Comparison of ENCODE assay signal across 10 cellular contexts in the genomic region with DNA sequence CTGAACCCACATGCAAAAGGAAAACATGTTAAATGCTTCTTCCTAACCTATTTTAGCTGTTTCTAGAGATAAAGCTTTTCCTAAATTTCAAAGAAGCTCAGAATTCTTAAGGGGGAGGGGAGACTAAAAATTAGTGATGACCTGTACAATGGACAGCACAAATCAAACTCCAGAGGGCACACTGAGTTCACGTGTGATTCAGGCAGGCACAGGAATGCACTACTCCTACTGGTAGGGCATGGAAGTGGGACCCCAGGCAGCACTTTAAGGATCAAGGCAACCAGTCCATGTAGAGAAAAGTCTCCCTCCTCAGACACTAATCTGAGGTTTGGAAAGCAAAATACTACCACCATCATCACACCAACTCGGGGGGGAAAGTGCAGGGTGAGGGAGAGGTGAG. TPM values are rescaled to one million over a fixed set of nuclear protein-coding genes. Genes with fewer than 3 reads are reported as not detected.
A peak's percentile ranks its signal among the peaks of the same experiment; 100 is the strongest.
DNase-seq lines count a peak whose midpoint lies in the region; ATAC-seq, FAIRE-seq and TF ChIP-seq lines count a peak whose summit lies in the region.
"Had no signal": no experiment of that assay in that cellular context is flagged by ENCODE, and none has a peak within 500 bp of the region (broad histone marks: within the 10 kb centered on the region; RNA-seq: fewer than 3 reads in every experiment).

No MANE protein-coding gene starts in this region.

- no peak overlapping the region for H3K4me3 ChIP-seq in MM.1S (ENCODE audit: low read length)
- H3K4me3 ChIP-seq in bronchial epithelial cell (ENCODE audit: low read depth, low read length) = no peak overlapping the region
- H3K4me3 ChIP-seq: SK-N-MC had no signal

- FAIRE-seq in bronchial epithelial cell (lab: Jason Lieb, UNC) = peak; percentile 55

- no peak overlapping the region for H3K4me2 ChIP-seq in MM.1S (ENCODE audit: low read depth, low read length)

- H3K36me3 ChIP-seq in MM.1S (replicated peaks; ENCODE audit: insufficient read depth, low read length) (no peaks in the 10 kb centered on the region), bronchial epithelial cell (ENCODE audit: control insufficient read depth, insufficient read depth, low read length) (no peaks in the 10 kb centered on the region)

- H3K9ac ChIP-seq in MM.1S (ENCODE audit: low read length) = no peak overlapping the region

- no peaks in the 10 kb centered on the region for H3K9me3 ChIP-seq in MM.1S (replicated peaks; ENCODE audit: insufficient read depth, low read length)

- DNase-seq in GDM1 (lab: John Stamatoyannopoulos, UW) = peak; percentile 2
- peak; percentile 25 for DNase-seq in MM.1S
- DNase-seq in bronchial epithelial cell (ENCODE audit: low read depth) = peak; percentile 67
- DNase-seq in myocyte (ENCODE audit: low read depth) = peak; percentile 16
- no peak for DNase-seq in activated CD8-positive, alpha-beta memory T cell treated with anti-CD3 and anti-CD28 coated beads, Interleukin-2, amount 50 U/mL, for 48 hours
- DNase-seq in NCI-H2227 treated with DMSO at 0.1 percent for 48 hours (lab: John Stamatoyannopoulos, UW) = no peak

- peaks cover 6% of the 10 kb centered on the region; the same call in 1 of the 2 replicates for H3K4me1 ChIP-seq in MM.1S (ENCODE audit: low read length)

- H3K79me2 ChIP-seq in MM.1S (ENCODE audit: low read length) = no peaks in the 10 kb centered on the region

- TF ChIP-seq CTCF in MM.1S (IDR thresholded peaks at IDR 0.05; ENCODE audit: low read length) (peak; percentile 42), bronchial epithelial cell (IDR thresholded peaks at IDR 0.05; ENCODE audit: insufficient read depth, low read length, severe bottlenecking) (peak; percentile 72)

- no peak overlapping the region for H3K27ac ChIP-seq in MM.1S (ENCODE audit: low read length)
- H3K27ac ChIP-seq: SK-N-MC had no signal

- H3K9me2 ChIP-seq in MM.1S (replicated peaks; ENCODE audit: insufficient read depth, low read length) = no peaks in the 10 kb centered on the region

- ATAC-seq in GM18870 (IDR thresholded peaks at IDR 0.05; ENCODE audit: unreplicated experiment) = no peak
- no peak for ATAC-seq in GM18873 (IDR thresholded peaks at IDR 0.05; ENCODE audit: low FRiP score, unreplicated experiment)

- no peak overlapping the region for H2AFZ ChIP-seq in MM.1S (ENCODE audit: low read length)

- no peaks in the 10 kb centered on the region for H3F3A ChIP-seq in MM.1S (ENCODE audit: insufficient read depth, low read length)

- no peaks in the 10 kb centered on the region for H3K27me3 ChIP-seq in MM.1S (replicated peaks; ENCODE audit: insufficient read depth, low read length)
- no peaks in the 10 kb centered on the region for H3K27me3 ChIP-seq in bronchial epithelial cell (ENCODE audit: control insufficient read depth, insufficient read depth, low read length)

- H4K20me1 ChIP-seq in MM.1S (ENCODE audit: insufficient read depth, low read length) = no peaks in the 10 kb centered on the region

RNA-seq across cellular contexts. Expression of gene CLCA4, which starts 31.3 kb away (rescaled TPM):
- total RNA-seq in bronchial epithelial cell (12.1 and 45.8 TPM in 2 replicates), myocyte (not detected in 2 replicates)
- polyA plus RNA-seq in myocyte (2012) = not detected

RNA-seq across cellular contexts. Expression of gene CLCA1, which starts 46.9 kb away (rescaled TPM):
- total RNA-seq in bronchial epithelial cell (0.26 TPM in 1 of 2 replicates, not detected in the other), myocyte (not detected in 2 replicates)
- polyA plus RNA-seq in myocyte (2012) = not detected
- total RNA-seq: pulmonary artery endothelial cell had no signal

Comparison
In these comparisons a context has a peak if more than half of its experiments do, and no peak if none do; other contexts are left out.
1. DNase-seq: peak in GDM1 (single experiment), MM.1S (single experiment), bronchial epithelial cell (single experiment) and myocyte (single experiment); none in activated CD8-positive, alpha-beta memory T cell treated with anti-CD3 and anti-CD28 coated beads, Interleukin-2, amount 50 U/mL, for 48 hours (single experiment) and NCI-H2227 treated with DMSO at 0.1 percent for 48 hours (single experiment).
2. RNA of gene CLCA4, which starts 31.3 kb away (total RNA-seq): 12.1 to 45.8 TPM in bronchial epithelial cell; not detected in myocyte; every median in the first group is over 10 times any median in the second.